ENCODE assay signal across 8 cellular contexts in the genomic region with DNA sequence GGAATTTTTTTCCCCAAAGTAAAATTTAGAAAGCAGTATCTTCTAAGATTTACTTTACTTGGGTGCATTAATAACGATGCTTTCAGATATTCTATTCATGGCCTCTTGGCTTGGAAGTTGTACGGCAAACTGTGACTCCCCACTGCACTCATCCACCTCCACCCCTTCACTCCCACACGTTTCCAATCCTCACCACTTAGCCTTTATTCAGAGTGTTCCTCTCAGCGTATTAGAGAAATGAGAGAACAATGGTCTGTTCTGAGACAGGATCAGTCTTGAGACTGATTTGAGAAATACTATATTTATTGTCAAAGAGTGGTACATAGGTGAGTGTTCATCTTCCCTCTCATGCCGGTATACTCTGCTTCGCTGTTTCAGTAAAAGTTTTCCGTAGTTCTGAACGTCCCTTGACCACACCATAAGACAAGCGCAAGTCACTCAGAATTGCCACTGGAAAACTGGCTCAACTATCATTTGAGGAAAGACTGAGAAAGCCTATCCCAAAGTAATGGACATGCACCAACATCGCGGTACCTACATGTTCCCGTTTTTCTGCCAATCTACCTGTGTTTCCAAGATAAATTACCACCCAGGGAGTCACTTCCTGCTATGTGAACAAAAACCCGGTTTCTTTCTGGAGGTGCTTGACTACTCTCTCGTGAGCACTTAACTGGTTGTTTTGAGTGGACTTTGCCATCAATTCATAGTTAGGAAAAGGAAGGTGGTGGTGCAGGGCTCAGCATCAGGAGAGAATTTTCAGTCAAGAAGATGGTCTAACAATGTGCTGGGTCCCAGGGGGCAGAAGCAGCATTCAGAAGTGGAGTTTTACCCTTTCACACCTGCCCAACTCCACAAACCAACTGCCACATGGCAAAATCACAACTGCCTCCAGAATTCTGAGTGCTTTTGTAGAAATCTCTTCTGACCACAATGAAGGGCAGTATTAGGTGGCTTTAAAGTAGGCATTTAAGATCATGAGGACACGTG. TPM values are rescaled to one million over a fixed set of nuclear protein-coding genes. Genes with fewer than 3 reads are reported as not detected.
DNase-seq lines count a peak whose midpoint lies in the region; ATAC-seq and TF ChIP-seq lines count a peak whose summit lies in the region.

No MANE protein-coding gene starts in this region.

- intact Hi-C loops in lower lobe of right lung (cut with DNase I): no loop called here

- no peak for TF ChIP-seq EP300 in tibial nerve (IDR thresholded peaks at IDR 0.05)

- H3K27me3 ChIP-seq in lower lobe of right lung (ENCODE audit: low read depth) (peaks cover 37% of the 10 kb centered on the region), tibial nerve (peaks cover 0 to 45% of the 10 kb centered on the region in 2 donors)

- no peak overlapping the region for H3K27ac Mint-ChIP-seq in activated naive CD8-positive, alpha-beta T cell treated with anti-CD3 and anti-CD28 coated beads, Interleukin-2, amount 50 U/mL, for 24 hours

- H3K36me3 ChIP-seq in lower lobe of right lung (no peaks in the 10 kb centered on the region), tibial nerve (no peaks in the 10 kb centered on the region)

- peaks cover 34% of the 10 kb centered on the region for H3K4me1 Mint-ChIP-seq in activated T-cell treated with anti-CD3 and anti-CD28 coated beads, Interleukin-2, amount 50 U/mL, for 4 hours (ENCODE audit: low read depth)
- H3K4me1 Mint-ChIP-seq in activated naive CD8-positive, alpha-beta T cell treated with anti-CD3 and anti-CD28 coated beads, Interleukin-2, amount 50 U/mL, for 24 hours: peaks cover 30% of the 10 kb centered on the region

- peaks cover 18% of the 10 kb centered on the region for H3K4me1 ChIP-seq in lower lobe of right lung
- H3K4me1 ChIP-seq in tibial nerve: peaks cover 0 to 21% (median 2%) of the 10 kb centered on the region in 4 donors

- peak overlapping the region; percentile 85 for H3K4me3 Mint-ChIP-seq in activated T-cell treated with anti-CD3 and anti-CD28 coated beads, Interleukin-2, amount 50 U/mL, for 4 hours
- H3K4me3 Mint-ChIP-seq in activated naive CD8-positive, alpha-beta T cell treated with anti-CD3 and anti-CD28 coated beads, Interleukin-2, amount 50 U/mL, for 24 hours: peak overlapping the region; percentile 81

- ATAC-seq in activated T-cell treated with anti-CD3 and anti-CD28 coated beads, Interleukin-2, amount 50 U/mL, for 4 hours: no peak
- no peak for ATAC-seq in activated naive CD8-positive, alpha-beta T cell treated with anti-CD3 and anti-CD28 coated beads, Interleukin-2, amount 50 U/mL, for 24 hours
- no peak for ATAC-seq in lower lobe of right lung
- ATAC-seq in HG03175 (IDR thresholded peaks at IDR 0.05; ENCODE audit: unreplicated experiment): no peak

- H3K36me3 Mint-ChIP-seq in activated T-cell treated with anti-CD3 and anti-CD28 coated beads, Interleukin-2, amount 50 U/mL, for 4 hours (ENCODE audit: insufficient read depth): no peaks in the 10 kb centered on the region
- H3K36me3 Mint-ChIP-seq in activated naive CD8-positive, alpha-beta T cell treated with anti-CD3 and anti-CD28 coated beads, Interleukin-2, amount 50 U/mL, for 24 hours (ENCODE audit: low read depth): no peaks in the 10 kb centered on the region

- H3K27me3 Mint-ChIP-seq in activated T-cell treated with anti-CD3 and anti-CD28 coated beads, Interleukin-2, amount 50 U/mL, for 4 hours (ENCODE audit: low read depth): peaks cover 40% of the 10 kb centered on the region
- H3K27me3 Mint-ChIP-seq in activated naive CD8-positive, alpha-beta T cell treated with anti-CD3 and anti-CD28 coated beads, Interleukin-2, amount 50 U/mL, for 24 hours: peaks cover 50% of the 10 kb centered on the region

- no peak for DNase-seq in activated T-cell treated with anti-CD3 and anti-CD28 coated beads, Interleukin-2, amount 50 U/mL, for 4 hours
- DNase-seq in activated T-cell treated with anti-CD3 and anti-CD28 coated beads, Interleukin-2, amount 50 U/mL, for 1 hour: no peak
- no peak for DNase-seq in activated naive CD8-positive, alpha-beta T cell treated with anti-CD3 and anti-CD28 coated beads, Interleukin-2, amount 50 U/mL, for 24 hours
- no peak for DNase-seq in lower lobe of right lung
- no peak for DNase-seq in tibial nerve (ENCODE audit: low spot score in 2 of 2)
- no peak for DNase-seq in retina
- DNase-seq in HCEC 1CT: no peak

- TF ChIP-seq CTCF in lower lobe of right lung (IDR thresholded peaks at IDR 0.05) (no peak), tibial nerve (IDR thresholded peaks at IDR 0.05) (no peak)

- H3K27ac ChIP-seq in lower lobe of right lung (no peak overlapping the region), tibial nerve (peak overlapping the region in 2 of 4 donors; percentile 53 to 74)

- TF ChIP-seq POLR2A in tibial nerve (IDR thresholded peaks at IDR 0.05): no peak

- WGBS in tibial nerve, 2 donors: 22 to 23% methylated on average over 15 of the region's 15 CpGs

- no peaks in the 10 kb centered on the region for H3K9me3 Mint-ChIP-seq in activated T-cell treated with anti-CD3 and anti-CD28 coated beads, Interleukin-2, amount 50 U/mL, for 4 hours
- H3K9me3 Mint-ChIP-seq in activated naive CD8-positive, alpha-beta T cell treated with anti-CD3 and anti-CD28 coated beads, Interleukin-2, amount 50 U/mL, for 24 hours: no peaks in the 10 kb centered on the region

- peak overlapping the region; percentile 66 for H3K4me3 ChIP-seq in lower lobe of right lung
- H3K4me3 ChIP-seq in tibial nerve: peak overlapping the region in 3 of 4 donors; percentile 58 to 67 (median 59)

- no peaks in the 10 kb centered on the region for H3K9me3 ChIP-seq in lower lobe of right lung
- no peaks in the 10 kb centered on the region for H3K9me3 ChIP-seq in tibial nerve

RNA-seq across cellular contexts. Expression of a gene that starts 1.5 kb away (rescaled TPM):
- total RNA-seq in activated T-cell treated with anti-CD3 and anti-CD28 coated beads, Interleukin-2, amount 50 U/mL, for 4 hours: 1 to 10 TPM; 2.0 to 2.8 (median 2.4) TPM
- total RNA-seq in lower lobe of right lung (10.5 TPM), tibial nerve (1 to 10 TPM; 6.9 to 9.2 (median 7.9) TPM)
